ENCODE assay signal across 8 cellular contexts in the genomic region with DNA sequence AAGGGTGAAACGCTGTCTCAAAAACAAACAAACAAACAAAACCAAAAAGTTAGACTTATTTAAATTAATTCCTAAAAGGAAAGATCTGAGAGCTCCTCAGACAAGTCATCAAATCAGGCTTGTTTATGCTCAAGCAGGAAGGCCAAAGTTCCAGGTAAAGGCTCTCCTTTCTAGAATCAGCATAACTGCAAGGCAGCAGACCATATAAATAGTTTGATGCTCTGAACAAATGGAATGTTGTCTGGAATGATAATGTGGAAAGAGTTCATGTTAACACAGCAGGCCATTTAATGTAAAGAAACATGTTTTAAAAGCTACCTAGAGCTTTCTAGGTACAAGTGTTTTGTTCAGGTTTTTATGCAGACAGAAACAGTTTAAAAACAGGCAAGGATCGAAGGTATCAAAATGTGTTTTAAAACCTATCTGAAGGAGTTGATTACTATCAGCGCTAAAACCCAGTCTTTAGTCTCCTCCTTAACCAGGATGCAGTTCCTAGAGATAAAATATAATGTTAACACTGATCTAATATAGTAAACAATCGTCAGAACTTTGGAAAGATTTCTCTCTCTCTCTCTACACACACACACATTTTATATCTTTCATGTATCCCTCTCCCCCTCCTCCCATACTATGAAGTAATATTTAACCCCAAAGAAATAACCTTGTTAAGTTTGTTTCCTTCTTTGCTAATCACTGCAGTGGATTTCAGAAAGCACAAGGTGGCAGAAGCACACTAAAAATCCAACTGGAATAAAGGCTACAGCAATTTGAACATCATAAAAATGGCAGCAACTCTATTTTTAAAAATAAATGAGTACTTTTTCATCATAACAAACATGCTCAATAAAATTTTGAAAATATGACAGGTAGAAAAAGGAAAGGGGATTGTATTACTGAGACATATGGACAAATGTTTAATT.
DNase-seq lines count a peak whose midpoint lies in the region; ATAC-seq and TF ChIP-seq lines count a peak whose summit lies in the region.

No MANE protein-coding gene starts in this region.

- H3K4me3 Mint-ChIP-seq in activated T-cell treated with anti-CD3 and anti-CD28 coated beads, Interleukin-2, amount 50 U/mL, for 4 hours = no peak overlapping the region

- no peaks in the 10 kb centered on the region for H3K27me3 Mint-ChIP-seq in activated T-cell treated with anti-CD3 and anti-CD28 coated beads, Interleukin-2, amount 50 U/mL, for 4 hours (ENCODE audit: low read depth)

- H3K9me3 ChIP-seq in breast epithelium = no peaks in the 10 kb centered on the region

- H3K36me3 ChIP-seq in breast epithelium = no peaks in the 10 kb centered on the region

- no peak for ATAC-seq in GM18505 (IDR thresholded peaks at IDR 0.05; ENCODE audit: unreplicated experiment)
- ATAC-seq in activated T-cell treated with anti-CD3 and anti-CD28 coated beads, Interleukin-2, amount 50 U/mL, for 4 hours = no peak

- TF ChIP-seq POLR2A in NB4 (IDR thresholded peaks at IDR 0.05; ENCODE audit: extremely low read depth, insufficient read length) (no peak), breast epithelium (IDR thresholded peaks at IDR 0.05) (no peak), GM18505 (IDR thresholded peaks at IDR 0.05; ENCODE audit: borderline replicate concordance, extremely low read depth, insufficient read depth, insufficient read length) (no peak)

- TF ChIP-seq CTCF in NB4 (IDR thresholded peaks at IDR 0.05; ENCODE audit: low read depth, low read length) = peak; percentile 35
- peak in 2 of 3 donors; percentile 50 to 77 for TF ChIP-seq CTCF in breast epithelium (IDR thresholded peaks at IDR 0.05)

- peaks cover 0 to 6% of the 10 kb centered on the region in 2 donors for H3K4me1 ChIP-seq in breast epithelium

- H3K36me3 Mint-ChIP-seq in activated T-cell treated with anti-CD3 and anti-CD28 coated beads, Interleukin-2, amount 50 U/mL, for 4 hours (ENCODE audit: insufficient read depth) = no peaks in the 10 kb centered on the region

- DNase-seq in NCI-H146 treated with DMSO at 0.1 percent for 48 hours (lab: John Stamatoyannopoulos, UW; ENCODE audit: unreplicated experiment) (peak; percentile 10), NCI-H146 (lab: John Stamatoyannopoulos, UW) (no peak), NB4 (ENCODE audit: low read depth) (peak; percentile 34), breast epithelium (ENCODE audit: low spot score in 2 of 2) (no peak), lung microvascular endothelial cell (ENCODE audit: low read depth in 2 of 2) (peak; percentile 75 to 82), islet precursor cell (no peak)
- no peak for DNase-seq in activated T-cell treated with anti-CD3 and anti-CD28 coated beads, Interleukin-2, amount 50 U/mL, for 4 hours

- H3K9me3 Mint-ChIP-seq in activated T-cell treated with anti-CD3 and anti-CD28 coated beads, Interleukin-2, amount 50 U/mL, for 4 hours = no peaks in the 10 kb centered on the region

- H3K27me3 ChIP-seq in breast epithelium = no peaks in the 10 kb centered on the region

- H3K4me1 Mint-ChIP-seq in activated T-cell treated with anti-CD3 and anti-CD28 coated beads, Interleukin-2, amount 50 U/mL, for 4 hours (ENCODE audit: low read depth) = no peaks in the 10 kb centered on the region

- H3K27ac ChIP-seq in breast epithelium = peak overlapping the region; percentile 4 to 39

- H3K4me3 ChIP-seq in NB4 (ENCODE audit: low read depth, low read length) = no peak overlapping the region
- no peak overlapping the region for H3K4me3 ChIP-seq in breast epithelium

- intact Hi-C loops in breast epithelium (cut with DNase I; ENCODE audit: low total_unique reads) = loop anchor here (5.0 kb wide), 1 partner anchor 182 kb away; no protein-coding TSS in a partner anchor

Comparison
In these comparisons a context has a peak if more than half of its experiments do, and no peak if none do; other contexts are left out.
1. DNase-seq: peak in NCI-H146 treated with DMSO at 0.1 percent for 48 hours (single experiment), NB4 (single experiment) and lung microvascular endothelial cell (2 of 2); none in NCI-H146 (single experiment), breast epithelium (0 of 2), islet precursor cell (single experiment) and activated T-cell treated with anti-CD3 and anti-CD28 coated beads, Interleukin-2, amount 50 U/mL, for 4 hours (single experiment).